8 cellular contexts compared by ENCODE assay signal in genomic region chr15:82540055-82540983, GRCh38. TPM values are rescaled to one million over a fixed set of nuclear protein-coding genes. Genes with fewer than 3 reads are reported as not detected.
DNase-seq lines count a peak whose midpoint lies in the region; ATAC-seq, FAIRE-seq and TF ChIP-seq lines count a peak whose summit lies in the region.

Gene RPS17, minus strand, starts transcription at chr15:82540457. Its CDS starts 29 bp downstream, at chr15:82540428.

- H3K36me3 Mint-ChIP-seq in activated T-helper 2 cell treated with anti-CD3 and anti-CD28 coated beads, Interferon-gamma antibody, Interleukin-2, Interleukin-4, amounts not matched to agents 10 μg/mL and 5 μg/mL and 100 μg/mL, durations not matched to agents 14 hours and 24 hours and 36 hours (ENCODE audit: low read depth): peaks cover 52% of the 10 kb centered on the region

- H3F3A ChIP-seq in MM.1S (ENCODE audit: insufficient read depth, low read length): peaks cover 46% of the 10 kb centered on the region

- no peaks in the 10 kb centered on the region for H3K9me3 ChIP-seq in ES-I3 (ENCODE audit: control insufficient read depth, insufficient read depth, low read length)
- no peaks in the 10 kb centered on the region for H3K9me3 ChIP-seq in MM.1S (replicated peaks; ENCODE audit: insufficient read depth, low read length)
- no peaks in the 10 kb centered on the region for H3K9me3 ChIP-seq in pancreas
- H3K9me3 ChIP-seq in transverse colon: no peaks in the 10 kb centered on the region

- TF ChIP-seq POLR2A in transverse colon (IDR thresholded peaks at IDR 0.05): peak; percentile 92

- H3K4me1 ChIP-seq in ES-I3 (ENCODE audit: insufficient read depth, low read length): peaks cover 16% of the 10 kb centered on the region
- H3K4me1 ChIP-seq in MM.1S (ENCODE audit: low read length): peaks cover 17% of the 10 kb centered on the region
- peaks cover 0 to 20% (median 7%) of the 10 kb centered on the region in 3 donors for H3K4me1 ChIP-seq in pancreas
- H3K4me1 ChIP-seq in transverse colon: peaks cover 4 to 25% (median 18%) of the 10 kb centered on the region in 4 donors

- H3K27ac Mint-ChIP-seq in activated T-helper 2 cell treated with anti-CD3 and anti-CD28 coated beads, Interferon-gamma antibody, Interleukin-2, Interleukin-4, amounts not matched to agents 10 μg/mL and 5 μg/mL and 100 μg/mL, durations not matched to agents 14 hours and 24 hours and 36 hours: peak within 1 kb of the TSS; percentile 88

- H3K27ac ChIP-seq in MM.1S (ENCODE audit: low read length) (peak within 1 kb of the TSS; percentile 70; the same call in 1 of the 2 replicates), pancreas (peak within 1 kb of the TSS; percentile 56 to 91 (median 86)), transverse colon (peak within 1 kb of the TSS; percentile 89 to 92 (median 90))

- H3K4me3 Mint-ChIP-seq in activated T-helper 2 cell treated with anti-CD3 and anti-CD28 coated beads, Interferon-gamma antibody, Interleukin-2, Interleukin-4, amounts not matched to agents 10 μg/mL and 5 μg/mL and 100 μg/mL, durations not matched to agents 14 hours and 24 hours and 36 hours (ENCODE audit: low read depth): peak within 1 kb of the TSS; percentile 95

- ATAC-seq in pancreas: peak; percentile 94 to 98 (median 95)

- in situ Hi-C loops in transverse colon (cut with MboI; ENCODE audit: low pct_ligation_motif_present in 1 of 4, low pct_unique_long_range_greater_than_20kb in 1 of 4, low sequenced_read_pairs in 3 of 4): loop anchor here (25.0 kb wide), 2 partner anchors 153 to 472 kb away; partner anchors contain the start of gene C15orf40 (in 4 of the 4)

- H3K36me3 ChIP-seq in ES-I3 (ENCODE audit: insufficient read depth, low read length) (peaks cover 32% of the 10 kb centered on the region), H7 (replicated peaks; ENCODE audit: control insufficient read depth, insufficient read depth, low read length) (peaks cover 33% of the 10 kb centered on the region), MM.1S (replicated peaks; ENCODE audit: insufficient read depth, low read length) (peaks cover 19% of the 10 kb centered on the region), pancreas (peaks cover 11 to 28% (median 24%) of the 10 kb centered on the region in 3 donors), transverse colon (peaks cover 0 to 22% (median 10%) of the 10 kb centered on the region in 4 donors)

- H3K9me2 ChIP-seq in MM.1S (replicated peaks; ENCODE audit: insufficient read depth, low read length): no peaks in the 10 kb centered on the region

- H3K27me3 Mint-ChIP-seq in activated T-helper 2 cell treated with anti-CD3 and anti-CD28 coated beads, Interferon-gamma antibody, Interleukin-2, Interleukin-4, amounts not matched to agents 10 μg/mL and 5 μg/mL and 100 μg/mL, durations not matched to agents 14 hours and 24 hours and 36 hours (ENCODE audit: low read depth): peaks cover 3% of the 10 kb centered on the region

- peaks cover 31% of the 10 kb centered on the region for H4K20me1 ChIP-seq in MM.1S (ENCODE audit: insufficient read depth, low read length)

- peak within 1 kb of the TSS; percentile 89 for H2AFZ ChIP-seq in MM.1S (ENCODE audit: low read length)

- H3K79me2 ChIP-seq in MM.1S (ENCODE audit: low read length): peaks cover 46% of the 10 kb centered on the region

- H3K9me3 Mint-ChIP-seq in activated T-helper 2 cell treated with anti-CD3 and anti-CD28 coated beads, Interferon-gamma antibody, Interleukin-2, Interleukin-4, amounts not matched to agents 10 μg/mL and 5 μg/mL and 100 μg/mL, durations not matched to agents 14 hours and 24 hours and 36 hours: no peaks in the 10 kb centered on the region

- H3K9ac ChIP-seq in ES-I3 (ENCODE audit: low read depth, low read length) (peak within 1 kb of the TSS; percentile 99), MM.1S (ENCODE audit: low read length) (peak within 1 kb of the TSS; percentile 99)

- TF ChIP-seq EP300 in transverse colon (IDR thresholded peaks at IDR 0.05; ENCODE audit: low read depth): no peak

- no peak for FAIRE-seq in pancreas (lab: Jason Lieb, UNC)

- H3K4me3 ChIP-seq in H7 (ENCODE audit: insufficient read depth, low read depth, low read length) (peak within 1 kb of the TSS; percentile 100), MM.1S (ENCODE audit: low read length) (peak within 1 kb of the TSS; percentile 91), pancreas (peak within 1 kb of the TSS; percentile 88 to 96 (median 94)), transverse colon (peak within 1 kb of the TSS; percentile 74 to 84 (median 78))

- H3K4me1 Mint-ChIP-seq in activated T-helper 2 cell treated with anti-CD3 and anti-CD28 coated beads, Interferon-gamma antibody, Interleukin-2, Interleukin-4, amounts not matched to agents 10 μg/mL and 5 μg/mL and 100 μg/mL, durations not matched to agents 14 hours and 24 hours and 36 hours (ENCODE audit: low read depth): peaks cover 21% of the 10 kb centered on the region

- peak within 1 kb of the TSS; percentile 98 for H3K4me2 ChIP-seq in MM.1S (ENCODE audit: low read depth, low read length)

- intact Hi-C loops in activated T-helper 2 cell treated with anti-CD3 and anti-CD28 coated beads, Interferon-gamma antibody, Interleukin-2, Interleukin-4, amounts not matched to agents 10 μg/mL and 5 μg/mL and 100 μg/mL, durations not matched to agents 14 hours and 24 hours and 36 hours (cut with micrococcal nuclease): loop anchor here (10.0 kb wide), 4 partner anchors 214 to 474 kb away; partner anchors contain the start of genes C15orf40 and RAMAC
- intact Hi-C loops in pancreas (cut with DNase I) (no loop called here), transverse colon (cut with DNase I; ENCODE audit: low total_unique reads) (no loop called here)

- TF ChIP-seq CTCF in MM.1S (IDR thresholded peaks at IDR 0.05; ENCODE audit: low read length) (peak; percentile 92), pancreas (IDR thresholded peaks at IDR 0.05) (peak; percentile 99 to 100 (median 100)), transverse colon (IDR thresholded peaks at IDR 0.05) (peak; percentile 99 to 100 (median 99))

- H3K27me3 ChIP-seq in H7 (ENCODE audit: control insufficient read depth, insufficient read depth, low read length): no peaks in the 10 kb centered on the region
- no peaks in the 10 kb centered on the region for H3K27me3 ChIP-seq in MM.1S (replicated peaks; ENCODE audit: insufficient read depth, low read length)
- no peaks in the 10 kb centered on the region for H3K27me3 ChIP-seq in pancreas
- peaks cover 11% of the 10 kb centered on the region for H3K27me3 ChIP-seq in transverse colon

- peak; percentile 100 for DNase-seq in H7
- DNase-seq in MM.1S: peak; percentile 97
- DNase-seq in activated T-helper 2 cell treated with anti-CD3 and anti-CD28 coated beads, Interferon-gamma antibody, Interleukin-2, Interleukin-4, amounts not matched to agents 10 μg/mL and 5 μg/mL and 100 μg/mL, durations not matched to agents 14 hours and 24 hours and 36 hours (ENCODE audit: low spot score): peak; percentile 98
- peak; percentile 99 for DNase-seq in germinal center (ENCODE audit: low spot score)
- peak; percentile 94 to 100 (median 97) for DNase-seq in pancreas
- peak; percentile 98 for DNase-seq in transverse colon
- DNase-seq in NCI-H345 treated with DMSO at 0.1 percent for 48 hours (lab: John Stamatoyannopoulos, UW; ENCODE audit: unreplicated experiment): no peak

- 0% methylated on average over 80 to 81 of the region's 81 CpGs for WGBS in pancreas, 2 donors
- 0% methylated on average over 53 of the region's 81 CpGs; no CpG with 5 or more reads in 1 of the 2 donors for WGBS in transverse colon (ENCODE audit: low coverage in 1 of 2), 2 donors

RNA-seq across cellular contexts. Expression of gene RPS17, which starts in this region (rescaled TPM):
- 2,542 and 3,503 TPM in 2 replicates for total RNA-seq in H7 (2014; rRNA removed; shearing (Covaris generic))
- total RNA-seq in activated T-helper 2 cell treated with anti-CD3 and anti-CD28 coated beads, Interferon-gamma antibody, Interleukin-2, Interleukin-4, amounts not matched to agents 10 μg/mL and 5 μg/mL and 100 μg/mL, durations not matched to agents 14 hours and 24 hours and 36 hours: 2,500 and 2,516 TPM in 2 replicates
- total RNA-seq in pancreas: 1,000 to 10,000 TPM in 3 of 6 donors, 100 to 1,000 TPM in 3; 751 to 1,395 (median 1,053) TPM
- 1,000 to 10,000 TPM; 2,122 to 2,243 TPM for polyA plus RNA-seq in pancreas
- total RNA-seq in transverse colon: 1,000 to 10,000 TPM in 3 of 4 donors, 100 to 1,000 TPM in 1; 649 to 1,349 (median 1,094) TPM
